8 cellular contexts compared by ENCODE assay signal in the genomic region with DNA sequence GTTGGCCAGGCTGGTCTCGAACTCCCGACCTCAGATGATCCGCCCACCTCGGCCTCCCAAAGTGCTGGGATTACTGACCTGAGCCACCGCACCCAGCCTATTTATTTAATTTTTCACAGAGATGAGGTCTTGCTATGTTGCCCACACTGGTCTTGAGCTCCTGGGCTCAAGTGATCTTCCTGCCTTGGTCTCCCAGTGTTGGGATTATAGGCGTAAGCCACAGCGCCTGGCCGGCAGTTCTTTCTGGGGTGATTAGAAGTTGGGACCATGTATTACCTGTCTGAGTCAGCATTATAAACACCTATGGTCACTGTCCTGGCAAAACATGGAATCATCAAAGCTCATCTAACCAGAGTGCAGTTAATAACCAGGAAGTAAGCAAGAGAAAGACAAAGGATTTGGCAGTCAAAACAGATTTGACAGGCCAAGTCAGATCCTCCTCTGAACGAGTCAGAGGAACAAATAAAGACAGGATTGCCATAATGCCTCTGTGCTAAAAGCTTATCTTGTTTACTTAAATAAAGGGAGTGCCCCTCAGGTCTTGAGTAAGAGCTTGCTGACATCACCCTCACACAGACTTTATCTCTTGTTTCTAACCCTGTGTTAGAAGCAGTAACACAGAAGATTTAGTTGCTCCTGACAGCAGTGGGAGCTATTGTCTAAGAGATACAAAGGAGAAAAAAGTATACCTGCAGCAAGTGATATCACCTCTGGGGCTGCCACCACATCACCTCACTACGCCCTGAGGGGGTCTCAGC. TPM values are rescaled to one million over a fixed set of nuclear protein-coding genes. Genes with fewer than 3 reads are reported as not detected.
DNase-seq lines count a peak whose midpoint lies in the region; ATAC-seq and TF ChIP-seq lines count a peak whose summit lies in the region.

No MANE protein-coding gene starts in this region.

- no peaks in the 10 kb centered on the region for H3K9me2 ChIP-seq in MM.1S (replicated peaks; ENCODE audit: insufficient read depth, low read length)

- peak; percentile 22 for TF ChIP-seq CTCF in AG09319 (IDR thresholded peaks at IDR 0.05; ENCODE audit: low read depth, low read length)
- no peak for TF ChIP-seq CTCF in MM.1S (IDR thresholded peaks at IDR 0.05; ENCODE audit: low read length)

- H3K9me3 Mint-ChIP-seq in activated CD4-positive, alpha-beta T cell treated with anti-CD3 and anti-CD28 coated beads, Interleukin-2, amount 10 ng/mL, durations not matched to agents 7 days and 5 days = no peaks in the 10 kb centered on the region

- no peaks in the 10 kb centered on the region for H3K27me3 ChIP-seq in MM.1S (replicated peaks; ENCODE audit: insufficient read depth, low read length)

- H4K20me1 ChIP-seq in MM.1S (ENCODE audit: insufficient read depth, low read length) = no peaks in the 10 kb centered on the region

- no peak overlapping the region for H2AFZ ChIP-seq in MM.1S (ENCODE audit: low read length)

- no peak overlapping the region for H3K4me2 ChIP-seq in MM.1S (ENCODE audit: low read depth, low read length)

- H3K27me3 Mint-ChIP-seq in activated CD4-positive, alpha-beta T cell treated with anti-CD3 and anti-CD28 coated beads, Interleukin-2, amount 10 ng/mL, durations not matched to agents 7 days and 5 days = no peaks in the 10 kb centered on the region

- CTCF ChIA-PET in activated CD4-positive, alpha-beta T cell treated with anti-CD3 and anti-CD28 coated beads, Interleukin-2, amount 10 ng/mL, durations not matched to agents 7 days and 5 days (lab: Charles Lee) = interaction anchor here (0.5 to 1.1 kb wide), 2 partner anchors 9 to 325 kb away, joined by 3 read pairs; no protein-coding TSS in a partner anchor

- H3K4me1 Mint-ChIP-seq in activated CD4-positive, alpha-beta T cell treated with anti-CD3 and anti-CD28 coated beads, Interleukin-2, amount 10 ng/mL, durations not matched to agents 7 days and 5 days = peaks cover 12% of the 10 kb centered on the region

- POLR2A ChIA-PET in activated CD4-positive, alpha-beta T cell treated with anti-CD3 and anti-CD28 coated beads, Interleukin-2, amount 10 ng/mL, durations not matched to agents 7 days and 5 days (lab: Charles Lee) = no interaction called here

- no peak overlapping the region for H3K27ac ChIP-seq in MM.1S (ENCODE audit: low read length)

- peaks cover 9% of the 10 kb centered on the region for H3K36me3 Mint-ChIP-seq in activated CD4-positive, alpha-beta T cell treated with anti-CD3 and anti-CD28 coated beads, Interleukin-2, amount 10 ng/mL, durations not matched to agents 7 days and 5 days (ENCODE audit: low read depth)

- ATAC-seq in left lobe of liver (peak; percentile 57), GM19463 (IDR thresholded peaks at IDR 0.05; ENCODE audit: unreplicated experiment) (no peak), HG02623 (IDR thresholded peaks at IDR 0.05; ENCODE audit: unreplicated experiment) (no peak)

- H3K79me2 ChIP-seq in MM.1S (ENCODE audit: low read length) = no peaks in the 10 kb centered on the region

- no peaks in the 10 kb centered on the region for H3K4me1 ChIP-seq in MM.1S (ENCODE audit: low read length)

- H3K27ac Mint-ChIP-seq in activated CD4-positive, alpha-beta T cell treated with anti-CD3 and anti-CD28 coated beads, Interleukin-2, amount 10 ng/mL, durations not matched to agents 7 days and 5 days = no peak overlapping the region

- DNase-seq in AG09319 (ENCODE audit: extremely low read depth, low read depth) = peak; percentile 76
- DNase-seq in LHCN-M2 (ENCODE audit: low read depth) = peak; percentile 89
- DNase-seq in amniotic stem cell (lab: John Stamatoyannopoulos, UW) = peak; percentile 2
- DNase-seq in left lobe of liver (ENCODE audit: low spot score) = peak; percentile 71
- no peak for DNase-seq in MM.1S
- no peak for DNase-seq in activated CD4-positive, alpha-beta T cell treated with anti-CD3 and anti-CD28 coated beads, Interleukin-2, amount 10 ng/mL, durations not matched to agents 7 days and 5 days

- no peaks in the 10 kb centered on the region for H3K9me3 ChIP-seq in MM.1S (replicated peaks; ENCODE audit: insufficient read depth, low read length)

- H3K9ac ChIP-seq in MM.1S (ENCODE audit: low read length) = no peak overlapping the region

- no peak overlapping the region for H3K4me3 ChIP-seq in MM.1S (ENCODE audit: low read length)

- no peaks in the 10 kb centered on the region for H3K36me3 ChIP-seq in MM.1S (replicated peaks; ENCODE audit: insufficient read depth, low read length)

- H3F3A ChIP-seq in MM.1S (ENCODE audit: insufficient read depth, low read length) = no peaks in the 10 kb centered on the region

- no peak overlapping the region for H3K4me3 Mint-ChIP-seq in activated CD4-positive, alpha-beta T cell treated with anti-CD3 and anti-CD28 coated beads, Interleukin-2, amount 10 ng/mL, durations not matched to agents 7 days and 5 days

RNA-seq across cellular contexts. Expression of gene SERPIND1, which starts 3.7 kb away (rescaled TPM):
- total RNA-seq in LHCN-M2 (2014; rRNA removed) (0.13 and 0.17 TPM in 2 replicates), left lobe of liver (261 TPM)
- 0.44 TPM for polyA plus RNA-seq in LHCN-M2 (2012)
- not detected for total RNA-seq in activated CD4-positive, alpha-beta T cell treated with anti-CD3 and anti-CD28 coated beads, Interleukin-2, amount 10 ng/mL, durations not matched to agents 7 days and 5 days

Comparison
In these comparisons a context has a peak if more than half of its experiments do, and no peak if none do; other contexts are left out.
1. DNase-seq: peak in AG09319 (single experiment), LHCN-M2 (single experiment), amniotic stem cell (single experiment) and left lobe of liver (single experiment); none in MM.1S (single experiment) and activated CD4-positive, alpha-beta T cell treated with anti-CD3 and anti-CD28 coated beads, Interleukin-2, amount 10 ng/mL, durations not matched to agents 7 days and 5 days (single experiment).
2. RNA of gene SERPIND1, which starts 3.7 kb away (total RNA-seq): 261 TPM in left lobe of liver (single experiment); 0.13 to 0.17 TPM in LHCN-M2 and not detected in activated CD4-positive, alpha-beta T cell treated with anti-CD3 and anti-CD28 coated beads, Interleukin-2, amount 10 ng/mL, durations not matched to agents 7 days and 5 days; every median in the first group is over 100 times any median in the second.